In genomic region chr17:41793749-41794602, GRCh38 we compare ENCODE assay signal across 1 cellular context.
TF ChIP-seq lines count a peak whose summit lies in the region.

No MANE protein-coding gene starts in this region.

TF ChIP-seq in IMR-90, 13 proteins besides CTCF, POLR2A, EP300 and RAD21:
- peak; percentile 59 for TF ChIP-seq USF2 (IDR thresholded peaks at IDR 0.05; ENCODE audit: low read depth, low read length)
- TF ChIP-seq RCOR1 (IDR thresholded peaks at IDR 0.05; ENCODE audit: insufficient replicate concordance, low read length) = no peak
- no peak for TF ChIP-seq SMC3 (IDR thresholded peaks at IDR 0.05; ENCODE audit: low read depth, low read length)
- TF ChIP-seq MAFK (IDR thresholded peaks at IDR 0.05; ENCODE audit: low read depth, low read length) = no peak
- TF ChIP-seq NFE2L2 (IDR thresholded peaks at IDR 0.05; ENCODE audit: low read depth, low read length) = no peak
- no peak for TF ChIP-seq MXI1 (IDR thresholded peaks at IDR 0.05; ENCODE audit: borderline replicate concordance, low read depth, low read length)
- no peak for TF ChIP-seq CHD1 (IDR thresholded peaks at IDR 0.05; ENCODE audit: low read depth, low read length)
- no peak for TF ChIP-seq FOS (IDR thresholded peaks at IDR 0.05; ENCODE audit: low read depth, low read length)
- TF ChIP-seq ELK1 (IDR thresholded peaks at IDR 0.05; ENCODE audit: borderline replicate concordance, low read depth, low read length) = no peak
- peak; percentile 92 for TF ChIP-seq BHLHE40 (IDR thresholded peaks at IDR 0.05; ENCODE audit: low read depth, low read length)
- no peak for TF ChIP-seq MAZ (IDR thresholded peaks at IDR 0.05; ENCODE audit: borderline replicate concordance, low read depth, low read length)
